In genomic region chr7:44604941-44605340, GRCh38 we compare ENCODE assay signal across 1 cellular context.
TF ChIP-seq lines count a peak whose summit lies in the region.

No MANE protein-coding gene starts in this region.

TF ChIP-seq in GM23338, 12 proteins besides CTCF, POLR2A, EP300 and RAD21 (continued from another document):
- TF ChIP-seq ZNF462 (CRISPR knock-in tag; IDR thresholded peaks at IDR 0.05) (no peak), ETS1 (IDR thresholded peaks at IDR 0.05) (no peak), REST (IDR thresholded peaks at IDR 0.05; ENCODE audit: unreplicated experiment) (no peak), NANOG (IDR thresholded peaks at IDR 0.05; ENCODE audit: borderline replicate concordance) (no peak), JUNB (IDR thresholded peaks at IDR 0.05; ENCODE audit: unreplicated experiment) (no peak), CREB1 (CRISPR knock-in tag; IDR thresholded peaks at IDR 0.05; ENCODE audit: low read depth) (no peak), STAT1 (IDR thresholded peaks at IDR 0.05; ENCODE audit: unreplicated experiment) (no peak), POLR2AphosphoS5 (IDR thresholded peaks at IDR 0.05; ENCODE audit: low read depth) (no peak), EZH2phosphoT487 (IDR thresholded peaks at IDR 0.05; ENCODE audit: unreplicated experiment) (no peak), ZNF331 (CRISPR knock-in tag; IDR thresholded peaks at IDR 0.05; ENCODE audit: low read depth) (no peak)
